In genomic region chr15:94286581-94286980, GRCh38 we compare ENCODE assay signal across 1 cellular context.
TF ChIP-seq lines count a peak whose summit lies in the region.

No MANE protein-coding gene starts in this region.

TF ChIP-seq in GM12878, 131 proteins besides CTCF, POLR2A, EP300 and RAD21:
- no peak for TF ChIP-seq TCF12 (IDR thresholded peaks at IDR 0.05; ENCODE audit: low read depth, low read length)
- TF ChIP-seq MLLT1 (IDR thresholded peaks at IDR 0.05): no peak
- no peak for TF ChIP-seq EZH2 (IDR thresholded peaks at IDR 0.05; ENCODE audit: borderline replicate concordance, control insufficient read depth, low read depth, low read length)
- no peak for TF ChIP-seq ATF3 (IDR thresholded peaks at IDR 0.05; ENCODE audit: borderline replicate concordance, extremely low read depth, low read depth, low read length)
- no peak for TF ChIP-seq ZSCAN29 (IDR thresholded peaks at IDR 0.05)
- no peak for TF ChIP-seq SUZ12 (IDR thresholded peaks at IDR 0.05; ENCODE audit: unreplicated experiment)
- TF ChIP-seq RELB (IDR thresholded peaks at IDR 0.05; ENCODE audit: low read depth): no peak
